Comparison of ENCODE assay signal across 1 cellular context in the genomic region with DNA sequence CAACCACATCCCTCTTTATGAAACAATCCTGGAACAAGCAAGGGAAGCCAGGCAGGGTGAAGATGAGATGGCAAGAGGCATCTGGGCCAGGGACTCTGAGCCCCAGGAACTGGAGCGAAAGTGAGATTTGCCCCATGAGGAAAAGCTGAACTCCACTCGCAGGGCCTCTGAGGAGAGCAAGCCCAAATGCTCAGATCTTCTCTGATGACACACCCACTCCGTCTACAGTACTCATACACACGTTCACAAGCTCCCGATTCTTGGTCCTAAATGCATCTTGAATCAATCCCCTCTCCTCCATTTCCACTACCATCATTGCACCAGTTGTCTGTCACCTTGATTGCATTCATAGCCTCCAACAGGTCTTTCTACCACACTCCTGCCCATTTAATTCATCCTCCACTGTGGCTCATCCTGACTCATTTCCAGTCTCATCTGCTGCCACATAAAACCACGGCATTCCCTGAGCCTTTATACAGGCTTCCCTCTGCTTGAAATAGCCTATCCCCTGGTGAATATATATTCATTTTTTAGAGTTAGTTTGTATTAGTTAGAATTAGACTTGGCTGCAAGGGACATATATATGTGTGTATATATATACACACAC.
TF ChIP-seq lines count a peak whose summit lies in the region.

No MANE protein-coding gene starts in this region.

TF ChIP-seq in neural cell, 6 proteins besides CTCF, POLR2A, EP300 and RAD21 (continued from another document):
- TF ChIP-seq, protein P1, sequence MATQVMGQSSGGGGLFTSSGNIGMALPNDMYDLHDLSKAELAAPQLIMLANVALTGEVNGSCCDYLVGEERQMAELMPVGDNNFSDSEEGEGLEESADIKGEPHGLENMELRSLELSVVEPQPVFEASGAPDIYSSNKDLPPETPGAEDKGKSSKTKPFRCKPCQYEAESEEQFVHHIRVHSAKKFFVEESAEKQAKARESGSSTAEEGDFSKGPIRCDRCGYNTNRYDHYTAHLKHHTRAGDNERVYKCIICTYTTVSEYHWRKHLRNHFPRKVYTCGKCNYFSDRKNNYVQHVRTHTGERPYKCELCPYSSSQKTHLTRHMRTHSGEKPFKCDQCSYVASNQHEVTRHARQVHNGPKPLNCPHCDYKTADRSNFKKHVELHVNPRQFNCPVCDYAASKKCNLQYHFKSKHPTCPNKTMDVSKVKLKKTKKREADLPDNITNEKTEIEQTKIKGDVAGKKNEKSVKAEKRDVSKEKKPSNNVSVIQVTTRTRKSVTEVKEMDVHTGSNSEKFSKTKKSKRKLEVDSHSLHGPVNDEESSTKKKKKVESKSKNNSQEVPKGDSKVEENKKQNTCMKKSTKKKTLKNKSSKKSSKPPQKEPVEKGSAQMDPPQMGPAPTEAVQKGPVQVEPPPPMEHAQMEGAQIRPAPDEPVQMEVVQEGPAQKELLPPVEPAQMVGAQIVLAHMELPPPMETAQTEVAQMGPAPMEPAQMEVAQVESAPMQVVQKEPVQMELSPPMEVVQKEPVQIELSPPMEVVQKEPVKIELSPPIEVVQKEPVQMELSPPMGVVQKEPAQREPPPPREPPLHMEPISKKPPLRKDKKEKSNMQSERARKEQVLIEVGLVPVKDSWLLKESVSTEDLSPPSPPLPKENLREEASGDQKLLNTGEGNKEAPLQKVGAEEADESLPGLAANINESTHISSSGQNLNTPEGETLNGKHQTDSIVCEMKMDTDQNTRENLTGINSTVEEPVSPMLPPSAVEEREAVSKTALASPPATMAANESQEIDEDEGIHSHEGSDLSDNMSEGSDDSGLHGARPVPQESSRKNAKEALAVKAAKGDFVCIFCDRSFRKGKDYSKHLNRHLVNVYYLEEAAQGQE (IDR thresholded peaks at IDR 0.05; ENCODE audit: borderline replicate concordance): no peak
TF ChIP-seq in neural cell: peak in this region for 0.
